1 cellular context compared by ENCODE assay signal in genomic region chr13:62924395-62924794, GRCh38.
TF ChIP-seq lines count a peak whose summit lies in the region.

No MANE protein-coding gene starts in this region.

TF ChIP-seq in SK-N-SH, 30 proteins besides CTCF, POLR2A, EP300 and RAD21 (continued from another document):
- TF ChIP-seq, protein P1, sequence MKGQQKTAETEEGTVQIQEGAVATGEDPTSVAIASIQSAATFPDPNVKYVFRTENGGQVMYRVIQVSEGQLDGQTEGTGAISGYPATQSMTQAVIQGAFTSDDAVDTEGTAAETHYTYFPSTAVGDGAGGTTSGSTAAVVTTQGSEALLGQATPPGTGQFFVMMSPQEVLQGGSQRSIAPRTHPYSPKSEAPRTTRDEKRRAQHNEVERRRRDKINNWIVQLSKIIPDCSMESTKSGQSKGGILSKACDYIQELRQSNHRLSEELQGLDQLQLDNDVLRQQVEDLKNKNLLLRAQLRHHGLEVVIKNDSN (IDR thresholded peaks at IDR 0.05; ENCODE audit: borderline replicate concordance, low read depth): no peak
- TF ChIP-seq NRF1 (IDR thresholded peaks at IDR 0.05; ENCODE audit: low read depth, low read length): no peak
